8 cellular contexts compared by ENCODE assay signal in genomic region chr17:78708510-78708973, GRCh38.
DNase-seq lines count a peak whose midpoint lies in the region; ATAC-seq and TF ChIP-seq lines count a peak whose summit lies in the region.

No MANE protein-coding gene starts in this region.

- no peak overlapping the region for H3K23ac ChIP-seq in mesenchymal stem cell (ENCODE audit: low read length in 2 of 2)

- no peak overlapping the region for H3K14ac ChIP-seq in mesenchymal stem cell (ENCODE audit: low read length in 2 of 2)

- no peak overlapping the region for H2AK5ac ChIP-seq in mesenchymal stem cell (ENCODE audit: low read length, severe bottlenecking)

- H3K9me3 ChIP-seq in DOHH2 (ENCODE audit: control insufficient read depth, insufficient read depth, low read length) (no peaks in the 10 kb centered on the region), mesenchymal stem cell (ENCODE audit: control insufficient read depth, low read length) (no peaks in the 10 kb centered on the region)

- H2BK120ac ChIP-seq in mesenchymal stem cell (ENCODE audit: low read depth, low read length), result no peak overlapping the region

- H4K8ac ChIP-seq in mesenchymal stem cell (ENCODE audit: low read length), result no peak overlapping the region

- CTCF ChIA-PET in activated CD8-positive, alpha-beta T cell treated with anti-CD3 and anti-CD28 coated beads for 36 hours (lab: Charles Lee), result interaction anchor here (0.7 to 7.6 kb wide), 36 partner anchors 9 to 263 kb away, joined by 3 to 55 read pairs (median 5); partner anchors contain the start of gene CYTH1

- peak overlapping the region; percentile 54 for H3K4me3 ChIP-seq in DOHH2 (ENCODE audit: low read length)
- no peak overlapping the region for H3K4me3 ChIP-seq in mesenchymal stem cell (ENCODE audit: insufficient read depth in 1 of 2, low read depth in 1 of 2, low read length in 2 of 2)

- peaks cover 34% of the 10 kb centered on the region for H3F3A ChIP-seq in DOHH2 (ENCODE audit: control insufficient read depth, insufficient read depth)

- peak; percentile 46 for ATAC-seq in HG03354 (IDR thresholded peaks at IDR 0.05; ENCODE audit: poor library complexity, severe bottlenecking, unreplicated experiment)
- peak; percentile 78 for ATAC-seq in activated CD8-positive, alpha-beta T cell treated with anti-CD3 and anti-CD28 coated beads for 36 hours
- peak; percentile 84 for ATAC-seq in effector memory CD8-positive, alpha-beta T cell (replicated peaks)
- ATAC-seq in HG03095 (IDR thresholded peaks at IDR 0.05; ENCODE audit: unreplicated experiment), result no peak

- intact Hi-C loops in activated CD8-positive, alpha-beta T cell treated with anti-CD3 and anti-CD28 coated beads for 36 hours (cut with micrococcal nuclease), result loop anchor here (5.0 kb wide), 1 partner anchor 39 kb away; no protein-coding TSS in a partner anchor

- peak overlapping the region; percentile 26 for H3K4me3 Mint-ChIP-seq in activated CD8-positive, alpha-beta T cell treated with anti-CD3 and anti-CD28 coated beads for 36 hours
- H3K4me3 Mint-ChIP-seq in effector memory CD8-positive, alpha-beta T cell, result peak overlapping the region; percentile 25 to 34

- no peak overlapping the region for H4K91ac ChIP-seq in mesenchymal stem cell (ENCODE audit: low read length)

- POLR2A ChIA-PET in activated CD8-positive, alpha-beta T cell treated with anti-CD3 and anti-CD28 coated beads for 36 hours (lab: Charles Lee), result interaction anchor here (0.6 to 2.5 kb wide), 11 partner anchors 9 to 134 kb away, joined by 3 to 9 read pairs (median 5); no protein-coding TSS in a partner anchor

- peak overlapping the region; percentile 90 for H3K27ac ChIP-seq in DOHH2 (ENCODE audit: low read depth, low read length)
- peak overlapping the region; percentile 30 for H3K27ac ChIP-seq in mesenchymal stem cell (ENCODE audit: low read length, poor library complexity, severe bottlenecking)

- H3K36me3 Mint-ChIP-seq in activated CD8-positive, alpha-beta T cell treated with anti-CD3 and anti-CD28 coated beads for 36 hours (ENCODE audit: low read depth), result peaks cover 24% of the 10 kb centered on the region
- peaks cover 79% of the 10 kb centered on the region for H3K36me3 Mint-ChIP-seq in effector memory CD8-positive, alpha-beta T cell (ENCODE audit: insufficient read depth)

- no peak overlapping the region for H3K4ac ChIP-seq in mesenchymal stem cell (ENCODE audit: low read depth in 1 of 2, low read length in 2 of 2)

- H3K27ac Mint-ChIP-seq in activated CD8-positive, alpha-beta T cell treated with anti-CD3 and anti-CD28 coated beads for 36 hours, result peak overlapping the region; percentile 87
- H3K27ac Mint-ChIP-seq in effector memory CD8-positive, alpha-beta T cell, result peak overlapping the region; percentile 52 to 81

- no peak overlapping the region for H2BK5ac ChIP-seq in mesenchymal stem cell (ENCODE audit: low read depth, low read length, poor library complexity, severe bottlenecking)

- no peak overlapping the region for H2BK15ac ChIP-seq in mesenchymal stem cell (ENCODE audit: low read depth, poor library complexity, severe bottlenecking)

- no peaks in the 10 kb centered on the region for H3K27me3 Mint-ChIP-seq in activated CD8-positive, alpha-beta T cell treated with anti-CD3 and anti-CD28 coated beads for 36 hours
- no peaks in the 10 kb centered on the region for H3K27me3 Mint-ChIP-seq in effector memory CD8-positive, alpha-beta T cell

- no peaks in the 10 kb centered on the region for H3K9me3 Mint-ChIP-seq in activated CD8-positive, alpha-beta T cell treated with anti-CD3 and anti-CD28 coated beads for 36 hours
- no peaks in the 10 kb centered on the region for H3K9me3 Mint-ChIP-seq in effector memory CD8-positive, alpha-beta T cell

- H2BK12ac ChIP-seq in mesenchymal stem cell (ENCODE audit: low read length in 2 of 2), result no peak overlapping the region

- no peak overlapping the region for H3K18ac ChIP-seq in mesenchymal stem cell (ENCODE audit: low read depth in 1 of 2, low read length in 2 of 2)

- H3K4me2 ChIP-seq in DOHH2 (ENCODE audit: low read length) (peak overlapping the region; percentile 76), mesenchymal stem cell (ENCODE audit: low read length, poor library complexity, severe bottlenecking) (no peak overlapping the region)

- peaks cover 83% of the 10 kb centered on the region for H3K79me2 ChIP-seq in DOHH2 (ENCODE audit: control insufficient read depth, low read length)

- H4K20me1 ChIP-seq in DOHH2 (ENCODE audit: control insufficient read depth, insufficient read depth, low read depth, low read length), result no peaks in the 10 kb centered on the region

- H3K4me1 Mint-ChIP-seq in activated CD8-positive, alpha-beta T cell treated with anti-CD3 and anti-CD28 coated beads for 36 hours (ENCODE audit: low read depth), result peaks cover 67% of the 10 kb centered on the region
- peaks cover 35 to 47% of the 10 kb centered on the region in 2 donors for H3K4me1 Mint-ChIP-seq in effector memory CD8-positive, alpha-beta T cell (ENCODE audit: low read depth in 2 of 2)

- no peak overlapping the region for H2AFZ ChIP-seq in mesenchymal stem cell (ENCODE audit: low read depth, low read length)

- peak overlapping the region; percentile 9 for H3K9ac ChIP-seq in mesenchymal stem cell (ENCODE audit: low read length)

- H3K4me1 ChIP-seq in DOHH2 (ENCODE audit: control insufficient read depth, low read length), result peaks cover 80% of the 10 kb centered on the region
- H3K4me1 ChIP-seq in mesenchymal stem cell (ENCODE audit: control insufficient read depth, insufficient read depth, low read depth, low read length), result peaks cover 3% of the 10 kb centered on the region

- H3K9me2 ChIP-seq in DOHH2 (replicated peaks; ENCODE audit: control insufficient read depth, low read length), result no peaks in the 10 kb centered on the region

- peak; percentile 92 for TF ChIP-seq CTCF in DOHH2 (IDR thresholded peaks at IDR 0.05; ENCODE audit: low read depth, low read length, poor library complexity, severe bottlenecking)
- TF ChIP-seq CTCF in activated CD8-positive, alpha-beta T cell treated with anti-CD3 and anti-CD28 coated beads for 36 hours (IDR thresholded peaks at IDR 0.05), result peak; percentile 87

- 0% methylated on average over 3 of the region's 6 CpGs for WGBS in mesenchymal stem cell

- H3K79me1 ChIP-seq in mesenchymal stem cell (replicated peaks; ENCODE audit: low read length, poor library complexity, severe bottlenecking), result peaks cover 17% of the 10 kb centered on the region

- H3K36me3 ChIP-seq in DOHH2 (ENCODE audit: control insufficient read depth, low read length) (peaks cover 61% of the 10 kb centered on the region), mesenchymal stem cell (ENCODE audit: control insufficient read depth in 1 of 2, insufficient read depth in 2 of 2, low read depth in 1 of 2, low read length in 2 of 2) (peaks cover 10 to 47% of the 10 kb centered on the region in 2 experiments)

- no peaks in the 10 kb centered on the region for H3K27me3 ChIP-seq in DOHH2 (ENCODE audit: control insufficient read depth, low read length)
- H3K27me3 ChIP-seq in mesenchymal stem cell (ENCODE audit: control insufficient read depth in 1 of 2, insufficient read depth in 1 of 2, low read length in 2 of 2), result no peaks in the 10 kb centered on the region

- peak; percentile 72 for DNase-seq in NCI-H774 (lab: John Stamatoyannopoulos, UW)
- peak; percentile 65 for DNase-seq in activated CD8-positive, alpha-beta T cell treated with anti-CD3 and anti-CD28 coated beads for 36 hours
- peak; percentile 42 to 50 (median 42) for DNase-seq in effector memory CD8-positive, alpha-beta T cell
- DNase-seq in mesenchymal stem cell, result peak; percentile 74
- peak; percentile 25 to 27 for DNase-seq in stimulated activated CD8-positive, alpha-beta memory T cell treated with anti-CD3 and anti-CD28 coated beads, Interleukin-4, amount 100 ng/mL, for 1 hour (ENCODE audit: low read depth in 2 of 2, low spot score in 1 of 2)
